20 cellular contexts compared by ENCODE assay signal in genomic region chr9:12272471-12273072, GRCh38.
"Had no signal": no experiment of that assay in that cellular context is flagged by ENCODE, and none has a peak within 500 bp of the region (broad histone marks: within the 10 kb centered on the region; RNA-seq: fewer than 3 reads in every experiment).

No MANE protein-coding gene starts in this region.

- H3K4me1 ChIP-seq: ascending aorta, right lobe of liver, upper lobe of left lung, vagina had no signal

- H3K27ac ChIP-seq: ascending aorta, brain microvascular endothelial cell, right lobe of liver, upper lobe of left lung, vagina, WERI-Rb-1 had no signal

- DNase-seq: activated CD4-positive, alpha-beta memory T cell treated with anti-CD3 and anti-CD28 coated beads for 36 hours; activated CD4-positive, alpha-beta T cell treated with anti-CD3 and anti-CD28 coated beads for 48 hours; activated CD8-positive, alpha-beta memory T cell treated with anti-CD3 and anti-CD28 coated beads, Interleukin-2, amount 50 U/mL, for 4 hours; activated effector memory CD4-positive, alpha-beta T cell treated with anti-CD3 and anti-CD28 coated beads, Interleukin-2, amount 50 U/mL, for 16 hours; activated naive CD4-positive, alpha-beta T cell treated with anti-CD3 and anti-CD28 coated beads for 36 hours; activated naive CD8-positive, alpha-beta T cell treated with anti-CD3 and anti-CD28 coated beads for 36 hours; activated T-cell treated with anti-CD3 and anti-CD28 coated beads, Interleukin-2, amount 50 U/mL, for 1 hour; brain microvascular endothelial cell; cortex of kidney; islet precursor cell; left ventricle myocardium superior; naive B cell; right lobe of liver; stimulated activated CD4-positive, alpha-beta T cell treated with anti-CD3 and anti-CD28 coated beads, Interleukin-4, amount 100 ng/mL, for 24 hours; T1000; upper lobe of left lung; WERI-Rb-1 had no signal

- H3K27me3 ChIP-seq: ascending aorta, brain microvascular endothelial cell, right lobe of liver, upper lobe of left lung, vagina had no signal

- H3K9me3 ChIP-seq: ascending aorta, right lobe of liver, upper lobe of left lung, vagina had no signal

- H3K4me3 ChIP-seq: ascending aorta, right lobe of liver, skin epidermis, upper lobe of left lung, vagina had no signal

- H3K36me3 ChIP-seq: ascending aorta, brain microvascular endothelial cell, right lobe of liver, upper lobe of left lung, vagina, WERI-Rb-1 had no signal
